Comparison of ENCODE assay signal across 9 cellular contexts in genomic region chr12:52010152-52010622, GRCh38. TPM values are rescaled to one million over a fixed set of nuclear protein-coding genes. Genes with fewer than 3 reads are reported as not detected.
A peak's percentile ranks its signal among the peaks of the same experiment; 100 is the strongest.
DNase-seq lines count a peak whose midpoint lies in the region; ATAC-seq and TF ChIP-seq lines count a peak whose summit lies in the region.
"Had no signal": no experiment of that assay in that cellular context is flagged by ENCODE, and none has a peak within 500 bp of the region (broad histone marks: within the 10 kb centered on the region; RNA-seq: fewer than 3 reads in every experiment).

No MANE protein-coding gene starts in this region.

- H3K27me3 ChIP-seq in mucosa of rectum (ENCODE audit: control insufficient read depth in 2 of 2, insufficient read depth in 2 of 2, low read length in 2 of 2) = peaks cover 9 to 15% of the 10 kb centered on the region in 2 donors
- no peaks in the 10 kb centered on the region for H3K27me3 ChIP-seq in uterus
- no peaks in the 10 kb centered on the region for H3K27me3 ChIP-seq in PC-3 (ENCODE audit: low read length)

- TF ChIP-seq POLR2A in erythroblast (IDR thresholded peaks at IDR 0.05; ENCODE audit: low read length) = no peak
- TF ChIP-seq POLR2A in uterus (IDR thresholded peaks at IDR 0.05) = peak; percentile 28 to 51

- no peak overlapping the region for H3K4me2 ChIP-seq in PC-3 (ENCODE audit: low read length)
- H3K4me2 ChIP-seq: A549 had no signal

- H3K9me3 ChIP-seq in mucosa of rectum (ENCODE audit: control insufficient read depth in 2 of 2, low read length in 2 of 2) (no peaks in the 10 kb centered on the region), uterus (no peaks in the 10 kb centered on the region), PC-3 (ENCODE audit: low read length) (no peaks in the 10 kb centered on the region)
- H3K9me3 ChIP-seq: A549 had no signal

- no peaks in the 10 kb centered on the region for H4K20me1 ChIP-seq in PC-3 (ENCODE audit: low read length)

- H3F3A ChIP-seq in PC-3 (ENCODE audit: low read length, unreplicated experiment) = no peaks in the 10 kb centered on the region

- no peaks in the 10 kb centered on the region for H3K9me2 ChIP-seq in PC-3 (replicated peaks; ENCODE audit: low read length)

- H3K9ac ChIP-seq in mucosa of rectum (ENCODE audit: low read depth in 1 of 2, low read length in 2 of 2) (peak overlapping the region; percentile 13 to 52), PC-3 (ENCODE audit: low read length) (no peak overlapping the region)

- no peak for ATAC-seq in PC-3

- no peak for TF ChIP-seq CTCF in uterus (IDR thresholded peaks at IDR 0.05)
- no peak for TF ChIP-seq CTCF in PC-3 (conservative IDR thresholded peaks at IDR 0.05; ENCODE audit: low read depth, low read length)

- POLR2A ChIA-PET in PC-3 (lab: Charles Lee; ENCODE audit: unreplicated experiment) = no interaction called here

- no peak overlapping the region for H2AFZ ChIP-seq in PC-3 (ENCODE audit: low read length)

- DNase-seq in NCI-H524 (lab: John Stamatoyannopoulos, UW) (peak; percentile 20 to 78), NCI-H524 treated with DMSO at 0.1 percent for 48 hours (lab: John Stamatoyannopoulos, UW) (no peak), erythroblast (lab: John Stamatoyannopoulos, UW) (peak; percentile 24 to 44), uterus (peak; percentile 89 to 91), NCI-H446 (lab: John Stamatoyannopoulos, UW) (no peak), PC-3 (no peak), HT-29 (ENCODE audit: low spot score) (no peak)

- peaks cover 3 to 5% of the 10 kb centered on the region in 2 donors for H3K36me3 ChIP-seq in mucosa of rectum (ENCODE audit: control insufficient read depth in 2 of 2, insufficient read depth in 2 of 2, low read length in 2 of 2)
- no peaks in the 10 kb centered on the region for H3K36me3 ChIP-seq in uterus
- H3K36me3 ChIP-seq in PC-3 (ENCODE audit: low read depth, low read length) = no peaks in the 10 kb centered on the region

- CTCF ChIA-PET in PC-3 (lab: Charles Lee) = no interaction called here

- H3K27ac ChIP-seq in mucosa of rectum (ENCODE audit: low read depth in 2 of 2, low read length in 2 of 2) (peak overlapping the region; percentile 77 to 79), uterus (peak overlapping the region; percentile 94 to 95), PC-3 (ENCODE audit: low read length) (no peak overlapping the region)
- H3K27ac ChIP-seq: A549 had no signal

- no peaks in the 10 kb centered on the region for H3K79me2 ChIP-seq in PC-3 (ENCODE audit: low read length)

- H3K4me3 ChIP-seq in mucosa of rectum (ENCODE audit: low read length in 2 of 2) (no peak overlapping the region), uterus (no peak overlapping the region), PC-3 (ENCODE audit: low read length) (no peak overlapping the region)
- H3K4me3 ChIP-seq: A549 had no signal

- intact Hi-C loops in uterus (cut with DNase I; ENCODE audit: low total_unique reads) = no loop called here
- intact Hi-C loops in PC-3 (cut with micrococcal nuclease) = no loop called here

- peaks cover 11 to 21% of the 10 kb centered on the region in 2 donors for H3K4me1 ChIP-seq in mucosa of rectum (ENCODE audit: control insufficient read depth in 2 of 2, insufficient read depth in 2 of 2, low read length in 2 of 2)
- peaks cover 0 to 6% of the 10 kb centered on the region in 2 donors for H3K4me1 ChIP-seq in uterus
- no peaks in the 10 kb centered on the region for H3K4me1 ChIP-seq in PC-3 (ENCODE audit: insufficient read depth, low read length)

- BruUV-seq in PC-3 (replicated peaks; lab: Mats Ljungman, UMichigan) = no TSS peak

RNA-seq across cellular contexts. Expression of gene TAMALIN, which starts 3.4 kb away (rescaled TPM):
- total RNA-seq in uterus (100 to 1,000 TPM in 1 of 4 donors, 10 to 100 TPM in 2, 1 to 10 TPM in 1; 6.4 to 153 (median 42.1) TPM), PC-3 (2014; rRNA removed) (0.29 and 0.58 TPM in 2 replicates)
- 0.05 TPM in 1 of 2 replicates, not detected in the other for total RNA-seq in HT-29 (2014; rRNA removed; shearing (Covaris generic))

RNA-seq across cellular contexts. Expression of gene NR4A1, which starts 41.1 kb away (rescaled TPM):
- total RNA-seq in uterus (100 to 1,000 TPM in 3 of 4 donors, 10 to 100 TPM in 1; 31.7 to 297 (median 135) TPM), PC-3 (2014; rRNA removed) (90.7 and 110 TPM in 2 replicates)
- 49.6 and 61.2 TPM in 2 replicates for total RNA-seq in HT-29 (2014; rRNA removed; shearing (Covaris generic))

RNA-seq across cellular contexts. Expression of gene ACVR1B, which starts 58.7 kb away (rescaled TPM):
- 10 to 100 TPM in 3 of 4 donors, 1 to 10 TPM in 1; 2.6 to 31.6 (median 14.4) TPM for total RNA-seq in uterus
- total RNA-seq in PC-3 (2014; rRNA removed) = 9.8 and 11.5 TPM in 2 replicates
- total RNA-seq in HT-29 (2014; rRNA removed; shearing (Covaris generic)) = 10.6 and 14.2 TPM in 2 replicates

RNA-seq across cellular contexts. Expression of gene ATG101, which starts 59.6 kb away (rescaled TPM):
- total RNA-seq in uterus (10 to 100 TPM; 28.3 to 42.1 (median 37.2) TPM), PC-3 (2014; rRNA removed) (110 and 167 TPM in 2 replicates)
- 105 and 114 TPM in 2 replicates for total RNA-seq in HT-29 (2014; rRNA removed; shearing (Covaris generic))

Comparison
In these comparisons a context has a peak if more than half of its experiments do, and no peak if none do; other contexts are left out.
1. DNase-seq: peak in NCI-H524 (2 of 2), erythroblast (2 of 2) and uterus (2 of 2); none in NCI-H524 treated with DMSO at 0.1 percent for 48 hours (single experiment), NCI-H446 (0 of 2), PC-3 (single experiment) and HT-29 (single experiment).